Comparison of ENCODE assay signal across 8 cellular contexts in the genomic region with DNA sequence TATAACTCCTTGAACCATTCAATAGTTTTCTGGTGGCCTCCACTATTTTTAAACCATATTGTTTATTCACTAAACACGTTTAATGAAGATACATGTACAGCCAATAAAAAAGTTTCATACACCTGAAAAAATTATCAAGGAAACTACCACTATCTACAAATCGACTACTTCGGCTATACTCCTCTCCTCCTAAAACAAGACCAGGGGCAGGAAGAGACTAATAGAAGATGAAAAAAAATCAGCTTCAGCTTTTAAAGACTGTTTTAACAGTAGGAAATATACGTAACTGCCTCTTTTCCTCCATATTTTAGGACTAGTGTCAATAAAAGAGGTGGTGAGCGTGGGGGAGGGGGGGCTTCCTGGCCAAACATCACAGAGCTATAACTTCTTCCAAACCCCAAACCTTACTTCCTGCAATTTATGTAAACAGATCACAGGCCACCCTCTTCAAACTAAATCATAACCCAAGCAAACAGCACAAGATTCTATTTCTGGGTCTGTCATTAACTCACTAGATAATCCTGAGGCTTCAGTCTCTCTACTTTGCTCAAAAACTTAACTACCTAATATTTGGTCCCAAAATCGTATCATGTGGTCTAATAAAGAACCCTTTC. TPM values are rescaled to one million over a fixed set of nuclear protein-coding genes. Genes with fewer than 3 reads are reported as not detected.
DNase-seq lines count a peak whose midpoint lies in the region.

No MANE protein-coding gene starts in this region.

- H4K20me1 ChIP-seq in BLaER1 = peaks cover 96% of the 10 kb centered on the region

- no peaks in the 10 kb centered on the region for H3K9me3 ChIP-seq in BLaER1

- no peaks in the 10 kb centered on the region for H3K9me3 Mint-ChIP-seq in activated naive CD8-positive, alpha-beta T cell treated with anti-CD3 and anti-CD28 coated beads for 36 hours

- H3K4me3 ChIP-seq in BLaER1 = peak overlapping the region; percentile 47

- H3K27me3 ChIP-seq in BLaER1 = no peaks in the 10 kb centered on the region

- H3K4me2 ChIP-seq in BLaER1 = peak overlapping the region; percentile 88

- peak overlapping the region; percentile 47 for H3K4me3 Mint-ChIP-seq in activated naive CD8-positive, alpha-beta T cell treated with anti-CD3 and anti-CD28 coated beads for 36 hours

- H3K4me1 Mint-ChIP-seq in activated naive CD8-positive, alpha-beta T cell treated with anti-CD3 and anti-CD28 coated beads for 36 hours = peaks cover 84% of the 10 kb centered on the region

- peak overlapping the region; percentile 54 for H3K9ac ChIP-seq in BLaER1

- peaks cover 32% of the 10 kb centered on the region for H3K4me1 ChIP-seq in BLaER1

- DNase-seq in MV-4-11 (lab: John Stamatoyannopoulos, UW) (peak; percentile 35), lung microvascular endothelial cell (ENCODE audit: low read depth in 2 of 2) (peak; percentile 26 to 49), T1000 (lab: John Stamatoyannopoulos, UW) (no peak), cerebellum (ENCODE audit: low spot score) (no peak), COR-L47 (lab: John Stamatoyannopoulos, UW) (no peak), NCI-H524 (lab: John Stamatoyannopoulos, UW) (no peak)
- no peak for DNase-seq in activated naive CD8-positive, alpha-beta T cell treated with anti-CD3 and anti-CD28 coated beads for 36 hours

- H3K36me3 Mint-ChIP-seq in activated naive CD8-positive, alpha-beta T cell treated with anti-CD3 and anti-CD28 coated beads for 36 hours = peaks cover 27% of the 10 kb centered on the region

- peak overlapping the region; percentile 62 for H3K27ac ChIP-seq in BLaER1

- H3K27ac Mint-ChIP-seq in activated naive CD8-positive, alpha-beta T cell treated with anti-CD3 and anti-CD28 coated beads for 36 hours = peak overlapping the region; percentile 88

- H3K36me3 ChIP-seq in BLaER1 = peaks cover 5% of the 10 kb centered on the region; the same call in 1 of the 2 replicates

- H3K27me3 Mint-ChIP-seq in activated naive CD8-positive, alpha-beta T cell treated with anti-CD3 and anti-CD28 coated beads for 36 hours = no peaks in the 10 kb centered on the region

RNA-seq across cellular contexts. Expression of gene FOXJ3, which starts 15.1 kb away (rescaled TPM):
- total RNA-seq in activated naive CD8-positive, alpha-beta T cell treated with anti-CD3 and anti-CD28 coated beads for 36 hours = 10 to 100 TPM; 43.7 to 47.2 TPM
- total RNA-seq in lung microvascular endothelial cell (12.9 and 27.8 TPM in 2 replicates), cerebellum (60.8 TPM)

Comparison
In these comparisons a context has a peak if more than half of its experiments do, and no peak if none do; other contexts are left out.
1. DNase-seq: peak in MV-4-11 (single experiment) and lung microvascular endothelial cell (2 of 2); none in activated naive CD8-positive, alpha-beta T cell treated with anti-CD3 and anti-CD28 coated beads for 36 hours (single experiment), T1000 (single experiment), cerebellum (single experiment), COR-L47 (single experiment) and NCI-H524 (0 of 2).